In the genomic region with DNA sequence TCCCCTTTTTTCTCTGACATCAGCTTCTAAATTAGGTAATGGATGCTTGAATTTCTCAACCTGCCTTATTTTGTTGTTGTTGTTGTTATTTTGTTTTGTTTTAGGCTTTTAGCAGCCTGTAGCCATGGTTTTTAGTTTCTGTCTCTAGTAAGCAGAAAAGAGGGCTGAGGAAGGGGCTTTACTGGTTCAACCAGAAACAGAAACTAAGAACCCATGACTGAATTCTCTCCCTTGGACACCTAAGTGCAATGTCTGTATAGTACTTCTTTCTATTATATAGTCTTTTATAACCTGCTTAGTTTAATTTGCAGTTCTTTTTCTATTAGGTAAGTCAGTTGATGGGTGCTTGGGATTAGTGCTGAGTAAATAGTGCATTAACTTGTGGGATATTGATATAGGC, we compare ENCODE assay signal across 1 cellular context.
TF ChIP-seq lines count a peak whose summit lies in the region.

No MANE protein-coding gene starts in this region.

TF ChIP-seq in GM12878, 131 proteins besides CTCF, POLR2A, EP300 and RAD21 (continued from another document):
- TF ChIP-seq, protein P1, sequence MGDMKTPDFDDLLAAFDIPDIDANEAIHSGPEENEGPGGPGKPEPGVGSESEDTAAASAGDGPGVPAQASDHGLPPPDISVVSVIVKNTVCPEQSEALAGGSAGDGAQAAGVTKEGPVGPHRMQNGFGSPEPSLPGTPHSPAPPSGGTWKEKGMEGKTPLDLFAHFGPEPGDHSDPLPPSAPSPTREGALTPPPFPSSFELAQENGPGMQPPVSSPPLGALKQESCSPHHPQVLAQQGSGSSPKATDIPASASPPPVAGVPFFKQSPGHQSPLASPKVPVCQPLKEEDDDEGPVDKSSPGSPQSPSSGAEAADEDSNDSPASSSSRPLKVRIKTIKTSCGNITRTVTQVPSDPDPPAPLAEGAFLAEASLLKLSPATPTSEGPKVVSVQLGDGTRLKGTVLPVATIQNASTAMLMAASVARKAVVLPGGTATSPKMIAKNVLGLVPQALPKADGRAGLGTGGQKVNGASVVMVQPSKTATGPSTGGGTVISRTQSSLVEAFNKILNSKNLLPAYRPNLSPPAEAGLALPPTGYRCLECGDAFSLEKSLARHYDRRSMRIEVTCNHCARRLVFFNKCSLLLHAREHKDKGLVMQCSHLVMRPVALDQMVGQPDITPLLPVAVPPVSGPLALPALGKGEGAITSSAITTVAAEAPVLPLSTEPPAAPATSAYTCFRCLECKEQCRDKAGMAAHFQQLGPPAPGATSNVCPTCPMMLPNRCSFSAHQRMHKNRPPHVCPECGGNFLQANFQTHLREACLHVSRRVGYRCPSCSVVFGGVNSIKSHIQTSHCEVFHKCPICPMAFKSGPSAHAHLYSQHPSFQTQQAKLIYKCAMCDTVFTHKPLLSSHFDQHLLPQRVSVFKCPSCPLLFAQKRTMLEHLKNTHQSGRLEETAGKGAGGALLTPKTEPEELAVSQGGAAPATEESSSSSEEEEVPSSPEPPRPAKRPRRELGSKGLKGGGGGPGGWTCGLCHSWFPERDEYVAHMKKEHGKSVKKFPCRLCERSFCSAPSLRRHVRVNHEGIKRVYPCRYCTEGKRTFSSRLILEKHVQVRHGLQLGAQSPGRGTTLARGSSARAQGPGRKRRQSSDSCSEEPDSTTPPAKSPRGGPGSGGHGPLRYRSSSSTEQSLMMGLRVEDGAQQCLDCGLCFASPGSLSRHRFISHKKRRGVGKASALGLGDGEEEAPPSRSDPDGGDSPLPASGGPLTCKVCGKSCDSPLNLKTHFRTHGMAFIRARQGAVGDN (IDR thresholded peaks at IDR 0.05) = no peak
- 0 out of 4 replicates have a peak, but pooled peaks of 1 of the 2 experiments have one; percentile 41 for TF ChIP-seq IKZF2 (IDR thresholded peaks at IDR 0.05)
- TF ChIP-seq ZBED1 (IDR thresholded peaks at IDR 0.05; ENCODE audit: borderline replicate concordance) = no peak
- no peak for TF ChIP-seq ASH2L (IDR thresholded peaks at IDR 0.05; ENCODE audit: borderline replicate concordance, low read depth)
- TF ChIP-seq NFXL1 (IDR thresholded peaks at IDR 0.05; ENCODE audit: borderline replicate concordance) = no peak
- TF ChIP-seq, protein P2, sequence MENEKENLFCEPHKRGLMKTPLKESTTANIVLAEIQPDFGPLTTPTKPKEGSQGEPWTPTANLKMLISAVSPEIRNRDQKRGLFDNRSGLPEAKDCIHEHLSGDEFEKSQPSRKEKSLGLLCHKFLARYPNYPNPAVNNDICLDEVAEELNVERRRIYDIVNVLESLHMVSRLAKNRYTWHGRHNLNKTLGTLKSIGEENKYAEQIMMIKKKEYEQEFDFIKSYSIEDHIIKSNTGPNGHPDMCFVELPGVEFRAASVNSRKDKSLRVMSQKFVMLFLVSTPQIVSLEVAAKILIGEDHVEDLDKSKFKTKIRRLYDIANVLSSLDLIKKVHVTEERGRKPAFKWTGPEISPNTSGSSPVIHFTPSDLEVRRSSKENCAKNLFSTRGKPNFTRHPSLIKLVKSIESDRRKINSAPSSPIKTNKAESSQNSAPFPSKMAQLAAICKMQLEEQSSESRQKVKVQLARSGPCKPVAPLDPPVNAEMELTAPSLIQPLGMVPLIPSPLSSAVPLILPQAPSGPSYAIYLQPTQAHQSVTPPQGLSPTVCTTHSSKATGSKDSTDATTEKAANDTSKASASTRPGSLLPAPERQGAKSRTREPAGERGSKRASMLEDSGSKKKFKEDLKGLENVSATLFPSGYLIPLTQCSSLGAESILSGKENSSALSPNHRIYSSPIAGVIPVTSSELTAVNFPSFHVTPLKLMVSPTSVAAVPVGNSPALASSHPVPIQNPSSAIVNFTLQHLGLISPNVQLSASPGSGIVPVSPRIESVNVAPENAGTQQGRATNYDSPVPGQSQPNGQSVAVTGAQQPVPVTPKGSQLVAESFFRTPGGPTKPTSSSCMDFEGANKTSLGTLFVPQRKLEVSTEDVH (IDR thresholded peaks at IDR 0.05; ENCODE audit: low read depth, partially characterized antibody) = no peak
- peak; percentile 22; the same call in 1 of the 2 replicates for TF ChIP-seq JUNB (IDR thresholded peaks at IDR 0.05)
- TF ChIP-seq FOXM1 (IDR thresholded peaks at IDR 0.05; ENCODE audit: low read depth, low read length) = no peak
- TF ChIP-seq, protein P3, sequence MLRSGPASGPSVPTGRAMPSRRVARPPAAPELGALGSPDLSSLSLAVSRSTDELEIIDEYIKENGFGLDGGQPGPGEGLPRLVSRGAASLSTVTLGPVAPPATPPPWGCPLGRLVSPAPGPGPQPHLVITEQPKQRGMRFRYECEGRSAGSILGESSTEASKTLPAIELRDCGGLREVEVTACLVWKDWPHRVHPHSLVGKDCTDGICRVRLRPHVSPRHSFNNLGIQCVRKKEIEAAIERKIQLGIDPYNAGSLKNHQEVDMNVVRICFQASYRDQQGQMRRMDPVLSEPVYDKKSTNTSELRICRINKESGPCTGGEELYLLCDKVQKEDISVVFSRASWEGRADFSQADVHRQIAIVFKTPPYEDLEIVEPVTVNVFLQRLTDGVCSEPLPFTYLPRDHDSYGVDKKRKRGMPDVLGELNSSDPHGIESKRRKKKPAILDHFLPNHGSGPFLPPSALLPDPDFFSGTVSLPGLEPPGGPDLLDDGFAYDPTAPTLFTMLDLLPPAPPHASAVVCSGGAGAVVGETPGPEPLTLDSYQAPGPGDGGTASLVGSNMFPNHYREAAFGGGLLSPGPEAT (IDR thresholded peaks at IDR 0.05; ENCODE audit: low read depth) = peak; percentile 47; the same call in 1 of the 2 replicates
- TF ChIP-seq RBBP5 (conservative IDR thresholded peaks at IDR 0.05) = no peak
- TF ChIP-seq MTA2 (IDR thresholded peaks at IDR 0.05; ENCODE audit: low read depth) = 0 out of 2 replicates have a peak, but pooled peaks have one; percentile 22
- peak; percentile 43; the same call in 1 of the 2 replicates for TF ChIP-seq ATF7 (IDR thresholded peaks at IDR 0.05; ENCODE audit: low read depth)
- TF ChIP-seq MXI1 (IDR thresholded peaks at IDR 0.05; ENCODE audit: low read depth, low read length) = no peak
- TF ChIP-seq, protein P4, sequence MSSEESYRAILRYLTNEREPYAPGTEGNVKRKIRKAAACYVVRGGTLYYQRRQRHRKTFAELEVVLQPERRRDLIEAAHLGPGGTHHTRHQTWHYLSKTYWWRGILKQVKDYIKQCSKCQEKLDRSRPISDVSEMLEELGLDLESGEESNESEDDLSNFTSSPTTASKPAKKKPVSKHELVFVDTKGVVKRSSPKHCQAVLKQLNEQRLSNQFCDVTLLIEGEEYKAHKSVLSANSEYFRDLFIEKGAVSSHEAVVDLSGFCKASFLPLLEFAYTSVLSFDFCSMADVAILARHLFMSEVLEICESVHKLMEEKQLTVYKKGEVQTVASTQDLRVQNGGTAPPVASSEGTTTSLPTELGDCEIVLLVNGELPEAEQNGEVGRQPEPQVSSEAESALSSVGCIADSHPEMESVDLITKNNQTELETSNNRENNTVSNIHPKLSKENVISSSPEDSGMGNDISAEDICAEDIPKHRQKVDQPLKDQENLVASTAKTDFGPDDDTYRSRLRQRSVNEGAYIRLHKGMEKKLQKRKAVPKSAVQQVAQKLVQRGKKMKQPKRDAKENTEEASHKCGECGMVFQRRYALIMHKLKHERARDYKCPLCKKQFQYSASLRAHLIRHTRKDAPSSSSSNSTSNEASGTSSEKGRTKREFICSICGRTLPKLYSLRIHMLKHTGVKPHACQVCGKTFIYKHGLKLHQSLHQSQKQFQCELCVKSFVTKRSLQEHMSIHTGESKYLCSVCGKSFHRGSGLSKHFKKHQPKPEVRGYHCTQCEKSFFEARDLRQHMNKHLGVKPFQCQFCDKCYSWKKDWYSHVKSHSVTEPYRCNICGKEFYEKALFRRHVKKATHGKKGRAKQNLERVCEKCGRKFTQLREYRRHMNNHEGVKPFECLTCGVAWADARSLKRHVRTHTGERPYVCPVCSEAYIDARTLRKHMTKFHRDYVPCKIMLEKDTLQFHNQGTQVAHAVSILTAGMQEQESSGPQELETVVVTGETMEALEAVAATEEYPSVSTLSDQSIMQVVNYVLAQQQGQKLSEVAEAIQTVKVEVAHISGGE (CRISPR knock-in tag; IDR thresholded peaks at IDR 0.05) = no peak
